Comparison of ENCODE assay signal across 8 cellular contexts in the genomic region with DNA sequence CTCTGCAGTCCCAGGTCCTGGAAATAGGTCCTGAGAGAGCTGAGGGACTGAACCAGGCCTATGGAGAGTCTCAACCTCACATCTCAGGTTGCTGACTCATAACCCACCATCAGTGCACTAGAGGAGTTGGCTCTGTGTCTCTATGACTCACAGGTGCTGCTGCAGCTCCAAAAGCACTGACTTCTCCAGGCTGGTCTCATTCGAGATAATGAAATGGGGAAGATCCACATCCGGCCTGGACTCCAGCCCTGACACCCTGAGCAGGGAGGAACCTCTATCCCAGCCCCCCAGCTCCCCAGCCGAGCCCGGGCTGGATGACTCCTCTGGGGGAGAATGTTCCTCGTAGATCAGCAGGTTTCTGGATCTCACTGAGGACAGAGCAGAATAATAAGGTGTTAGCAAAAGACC. TPM values are rescaled to one million over a fixed set of nuclear protein-coding genes. Genes with fewer than 3 reads are reported as not detected.
DNase-seq lines count a peak whose midpoint lies in the region; ATAC-seq and TF ChIP-seq lines count a peak whose summit lies in the region.

No MANE protein-coding gene starts in this region.

- TF ChIP-seq CTCF in Panc1 (IDR thresholded peaks at IDR 0.05) (no peak), fibroblast of lung (conservative IDR thresholded peaks at IDR 0.05 in 1 of 2, IDR thresholded peaks at IDR 0.05 in 1 of 2; ENCODE audit: low read depth in 1 of 2, low read length in 2 of 2) (no peak), colonic mucosa (IDR thresholded peaks at IDR 0.05) (no peak)

- 77% methylated on average over 5 of the region's 5 CpGs for WGBS in right cardiac atrium

- no peak overlapping the region for H3K9ac ChIP-seq in fibroblast of lung (ENCODE audit: insufficient read depth, low read length)
- H3K9ac ChIP-seq in colonic mucosa (ENCODE audit: low read depth in 2 of 2, low read length in 2 of 2): no peak overlapping the region
- no peak overlapping the region for H3K9ac ChIP-seq in Karpas-422 (ENCODE audit: low read length)

- ATAC-seq in right cardiac atrium (peak in 1 of 2 donors; percentile 77), Right ventricle myocardium inferior (no peak), HG02798 (IDR thresholded peaks at IDR 0.05; ENCODE audit: poor library complexity, unreplicated experiment) (peak; percentile 85), Panc1 (peak; percentile 84), T-cell (replicated peaks in 1 of 4) (no peak)

- peak overlapping the region; percentile 1 for H3K4me2 ChIP-seq in fibroblast of lung (ENCODE audit: extremely low read depth, insufficient read depth, low read length)
- no peak overlapping the region for H3K4me2 ChIP-seq in Karpas-422 (ENCODE audit: low read depth, low read length, poor library complexity, severe bottlenecking)

- no peaks in the 10 kb centered on the region for H3K27me3 Mint-ChIP-seq in T-cell

- peaks cover 3% of the 10 kb centered on the region for H3K4me1 ChIP-seq in right cardiac atrium (ENCODE audit: control insufficient read depth, insufficient read depth, low read length)
- H3K4me1 ChIP-seq in Panc1 (ENCODE audit: control insufficient read depth, insufficient read depth, low read length): no peaks in the 10 kb centered on the region
- H3K4me1 ChIP-seq in fibroblast of lung (ENCODE audit: control insufficient read depth, extremely low read depth, insufficient read depth, low read length): peaks cover 13% of the 10 kb centered on the region
- no peaks in the 10 kb centered on the region for H3K4me1 ChIP-seq in colonic mucosa
- no peaks in the 10 kb centered on the region for H3K4me1 ChIP-seq in Karpas-422 (ENCODE audit: low read length)

- H4K20me1 ChIP-seq in fibroblast of lung (ENCODE audit: control insufficient read depth, extremely low read depth, insufficient read depth, low read length) (no peaks in the 10 kb centered on the region), Karpas-422 (ENCODE audit: insufficient read depth, low read depth, low read length) (no peaks in the 10 kb centered on the region)

- H3K27ac Mint-ChIP-seq in T-cell: no peak overlapping the region

- no peaks in the 10 kb centered on the region for H3K9me3 ChIP-seq in right cardiac atrium (ENCODE audit: control insufficient read depth, low read length)
- H3K9me3 ChIP-seq in Panc1 (ENCODE audit: control insufficient read depth, insufficient read depth, low read depth, low read length): no peaks in the 10 kb centered on the region
- H3K9me3 ChIP-seq in fibroblast of lung (ENCODE audit: control insufficient read depth, insufficient read depth, low read depth, low read length): peaks cover 1% of the 10 kb centered on the region
- no peaks in the 10 kb centered on the region for H3K9me3 ChIP-seq in colonic mucosa
- H3K9me3 ChIP-seq in Karpas-422 (ENCODE audit: low read length): no peaks in the 10 kb centered on the region

- H3K4me1 Mint-ChIP-seq in T-cell: no peaks in the 10 kb centered on the region

- CTCF ChIA-PET in Panc1 (lab: Charles Lee): no interaction called here
- CTCF ChIA-PET in T-cell (lab: Charles Lee): no interaction called here

- peaks cover 73% of the 10 kb centered on the region for H3K36me3 Mint-ChIP-seq in T-cell

- no peaks in the 10 kb centered on the region for H3K9me3 Mint-ChIP-seq in T-cell

- DNase-seq in right cardiac atrium (peak in 1 of 3 donors; percentile 39), Right ventricle myocardium inferior (ENCODE audit: missing footprints) (no peak), Panc1 (ENCODE audit: low read depth, low spot score) (peak; percentile 61), fibroblast of lung (ENCODE audit: low read depth in 2 of 2) (peak; percentile 90 to 100), colonic mucosa (no peak), T-cell (no peak), Karpas-422 (no peak)

- no peaks in the 10 kb centered on the region for H3K36me3 ChIP-seq in Panc1 (ENCODE audit: control insufficient read depth, insufficient read depth, low read length)
- H3K36me3 ChIP-seq in fibroblast of lung (ENCODE audit: control insufficient read depth, insufficient read depth, low read length): peaks cover 25% of the 10 kb centered on the region
- peaks cover 30% of the 10 kb centered on the region for H3K36me3 ChIP-seq in colonic mucosa
- no peaks in the 10 kb centered on the region for H3K36me3 ChIP-seq in Karpas-422 (ENCODE audit: insufficient read depth, low read length)

- intact Hi-C loops in right cardiac atrium (cut with DNase I): no loop called here
- intact Hi-C loops in Right ventricle myocardium inferior (cut with DNase I): no loop called here
- intact Hi-C loops in Panc1 (cut with micrococcal nuclease; ENCODE audit: unreplicated experiment): no loop called here
- intact Hi-C loops in colonic mucosa (cut with DNase I): no loop called here

- no peaks in the 10 kb centered on the region for H3K9me2 ChIP-seq in Karpas-422 (replicated peaks; ENCODE audit: insufficient read depth, low read length)

- H3K4me3 ChIP-seq in right cardiac atrium (ENCODE audit: low read length): no peak overlapping the region
- H3K4me3 ChIP-seq in Panc1 (ENCODE audit: low read depth in 2 of 2, low read length in 2 of 2): no peak overlapping the region
- no peak overlapping the region for H3K4me3 ChIP-seq in fibroblast of lung (replicated peaks in 1 of 4; ENCODE audit: control extremely low read depth in 1 of 4, insufficient read depth in 1 of 4, low read depth in 3 of 4, low read length in 4 of 4)
- no peak overlapping the region for H3K4me3 ChIP-seq in colonic mucosa
- H3K4me3 ChIP-seq in Karpas-422 (ENCODE audit: low read length): no peak overlapping the region

- in situ Hi-C loops in Panc1 (cut with HindIII; ENCODE audit: low pct_unique_long_range_greater_than_20kb, low sequenced_read_pairs): no loop called here

- peak overlapping the region; percentile 53 for H3K27ac ChIP-seq in right cardiac atrium (ENCODE audit: low read length)
- H3K27ac ChIP-seq in Panc1 (ENCODE audit: low read length): no peak overlapping the region
- H3K27ac ChIP-seq in fibroblast of lung (ENCODE audit: insufficient read depth, low read length): peak overlapping the region; percentile 61
- no peak overlapping the region for H3K27ac ChIP-seq in colonic mucosa
- no peak overlapping the region for H3K27ac ChIP-seq in Karpas-422 (ENCODE audit: low read length)

- no peak overlapping the region for H2AFZ ChIP-seq in fibroblast of lung (ENCODE audit: low read length)
- no peak overlapping the region for H2AFZ ChIP-seq in Karpas-422 (ENCODE audit: low read length)

- POLR2A ChIA-PET in Panc1 (lab: Charles Lee) (no interaction called here), T-cell (lab: Charles Lee) (no interaction called here)

- H3K79me2 ChIP-seq in fibroblast of lung (ENCODE audit: control insufficient read depth, insufficient read depth, low read length) (peaks cover 2% of the 10 kb centered on the region), Karpas-422 (ENCODE audit: low read length) (no peaks in the 10 kb centered on the region)

- no peak overlapping the region for H3K4me3 Mint-ChIP-seq in T-cell

- no peaks in the 10 kb centered on the region for H3K27me3 ChIP-seq in right cardiac atrium (ENCODE audit: control insufficient read depth, insufficient read depth)
- H3K27me3 ChIP-seq in Panc1 (ENCODE audit: control insufficient read depth, insufficient read depth, low read length): no peaks in the 10 kb centered on the region
- H3K27me3 ChIP-seq in fibroblast of lung (ENCODE audit: control insufficient read depth, insufficient read depth, low read length): no peaks in the 10 kb centered on the region
- H3K27me3 ChIP-seq in colonic mucosa: no peaks in the 10 kb centered on the region
- H3K27me3 ChIP-seq in Karpas-422 (ENCODE audit: low read length): no peaks in the 10 kb centered on the region

- BruUV-seq in Panc1 (replicated peaks; lab: Mats Ljungman, UMichigan): no TSS peak

RNA-seq across cellular contexts. Expression of a gene that starts 35.5 kb away (rescaled TPM):
- total RNA-seq in right cardiac atrium: 10 to 100 TPM in 2 of 4 donors, 1 to 10 TPM in 2; 7.6 to 14.9 (median 9.0) TPM
- polyA plus RNA-seq in right cardiac atrium: 2.1 TPM
- 1.4 TPM for total RNA-seq in Right ventricle myocardium inferior
- not detected for total RNA-seq in Panc1 (2021; ENCODE audit: unreplicated experiment)
- polyA plus RNA-seq in Panc1 (2012; ENCODE audit: insufficient read length): not detected
- 1.3 and 2.1 TPM in 2 replicates for total RNA-seq in fibroblast of lung
- polyA plus RNA-seq in fibroblast of lung: 0.74 and 0.84 TPM in 2 replicates
- 0.43 and 0.78 TPM in 2 replicates for polyA plus RNA-seq in fibroblast of lung (2012)
- 0.11 and 0.16 TPM in 2 replicates for polyA minus RNA-seq in fibroblast of lung (ENCODE audit: low replicate concordance)
- under 1 TPM; 0.35 to 0.67 TPM for total RNA-seq in colonic mucosa
- not detected for total RNA-seq in T-cell
- not detected in 2 replicates for total RNA-seq in Karpas-422 (2014; rRNA removed; shearing (Covaris generic); ENCODE audit: low replicate concordance)

Comparison
In these comparisons a context has a peak if more than half of its experiments do, and no peak if none do; other contexts are left out.
1. ATAC-seq: peak in HG02798 (single experiment) and Panc1 (single experiment); none in Right ventricle myocardium inferior (single experiment) and T-cell (0 of 4).
2. DNase-seq: peak in Panc1 (single experiment) and fibroblast of lung (2 of 2); none in Right ventricle myocardium inferior (single experiment), colonic mucosa (single experiment), T-cell (0 of 34) and Karpas-422 (single experiment).
3. H3K27ac ChIP-seq: peak in right cardiac atrium (single experiment) and fibroblast of lung (single experiment); none in Panc1 (single experiment), colonic mucosa (single experiment) and Karpas-422 (single experiment).